Comparison of ENCODE assay signal across 19 cellular contexts in genomic region chr6:156502969-156503504, GRCh38.
"Had no signal": no experiment of that assay in that cellular context is flagged by ENCODE, and none has a peak within 500 bp of the region (broad histone marks: within the 10 kb centered on the region; RNA-seq: fewer than 3 reads in every experiment).

No MANE protein-coding gene starts in this region.

- DNase-seq: cortex of kidney; dorsolateral prefrontal cortex; effector CD8-positive, alpha-beta T cell; kidney; left colon; left ventricle myocardium superior; mesenchymal stem cell; naive B cell; occipital lobe; pancreas; right cardiac atrium; stimulated activated CD4-positive, alpha-beta T cell treated with anti-CD3 and anti-CD28 coated beads, Interleukin-2, amount 100 ng/mL, for 48 hours; stimulated activated CD8-positive, alpha-beta memory T cell treated with anti-CD3 and anti-CD28 coated beads, Interleukin-4, amount 100 ng/mL, for 48 hours; stimulated activated naive CD8-positive, alpha-beta T cell treated with anti-CD3 and anti-CD28 coated beads, Interleukin-15, Interleukin-2, amounts not matched to agents 100 U/mL and 50 U/mL, for 24 hours; thyroid gland had no signal

- ATAC-seq: left colon; left ventricle myocardium superior; pancreas; right cardiac atrium; stimulated activated effector memory CD8-positive, alpha-beta T cell treated with anti-CD3 and anti-CD28 coated beads, Interleukin-12 subunit alpha, Interleukin-12 subunit beta, amount 100 ng/mL, for 72 hours; stimulated activated naive CD8-positive, alpha-beta T cell treated with anti-CD3 and anti-CD28 coated beads, Interleukin-15, Interleukin-2, amounts not matched to agents 100 U/mL and 50 U/mL, for 24 hours had no signal

- H3K27ac Mint-ChIP-seq: naive B cell; nephron; progenitor cell of endocrine pancreas; stimulated activated effector memory CD8-positive, alpha-beta T cell treated with anti-CD3 and anti-CD28 coated beads, Interleukin-12 subunit alpha, Interleukin-12 subunit beta, amount 100 ng/mL, for 72 hours; type B pancreatic cell had no signal

- H3K9me3 Mint-ChIP-seq: type B pancreatic cell had no signal

- H3K4me1 Mint-ChIP-seq: stimulated activated effector memory CD8-positive, alpha-beta T cell treated with anti-CD3 and anti-CD28 coated beads, Interleukin-12 subunit alpha, Interleukin-12 subunit beta, amount 100 ng/mL, for 72 hours had no signal

- H3K36me3 Mint-ChIP-seq: stimulated activated effector memory CD8-positive, alpha-beta T cell treated with anti-CD3 and anti-CD28 coated beads, Interleukin-12 subunit alpha, Interleukin-12 subunit beta, amount 100 ng/mL, for 72 hours; type B pancreatic cell had no signal

- H3K4me3 Mint-ChIP-seq: nephron; stimulated activated effector memory CD8-positive, alpha-beta T cell treated with anti-CD3 and anti-CD28 coated beads, Interleukin-12 subunit alpha, Interleukin-12 subunit beta, amount 100 ng/mL, for 72 hours; type B pancreatic cell had no signal
